Comparison of ENCODE assay signal across 12 cellular contexts in the genomic region with DNA sequence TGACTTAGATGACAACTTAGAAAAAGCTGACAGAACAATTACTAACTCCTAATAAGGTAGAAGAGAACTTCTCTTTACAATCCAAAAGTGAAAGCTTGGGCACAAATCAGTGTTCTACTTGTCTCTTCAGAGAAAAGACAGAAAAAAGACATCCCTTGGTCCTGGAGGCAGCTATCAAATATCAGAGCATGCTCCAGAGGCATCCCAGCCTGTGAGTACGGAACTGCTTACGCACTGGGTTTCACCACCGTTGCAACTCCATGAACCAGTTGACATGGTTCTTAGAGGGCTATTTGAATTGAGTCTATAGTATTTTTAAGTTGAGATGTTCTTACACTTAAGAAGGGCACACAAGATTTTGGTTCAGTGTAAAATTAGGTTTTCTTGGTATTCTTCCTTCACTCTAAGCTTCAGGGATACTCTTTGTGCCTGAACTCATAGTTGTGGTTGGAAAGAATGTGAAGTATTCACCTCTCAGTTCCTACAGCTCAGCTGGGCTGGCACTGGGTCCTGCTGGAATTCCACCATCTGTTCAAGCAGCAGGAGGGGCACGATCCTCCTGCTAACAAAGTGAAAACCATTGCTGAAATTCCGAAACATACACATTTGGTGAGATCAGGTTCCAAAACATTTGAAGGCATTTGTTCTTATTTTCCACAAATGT. TPM values are rescaled to one million over a fixed set of nuclear protein-coding genes. Genes with fewer than 3 reads are reported as not detected.
DNase-seq lines count a peak whose midpoint lies in the region; ATAC-seq lines count a peak whose summit lies in the region.
"Had no signal": no experiment of that assay in that cellular context is flagged by ENCODE, and none has a peak within 500 bp of the region (broad histone marks: within the 10 kb centered on the region; RNA-seq: fewer than 3 reads in every experiment).

No MANE protein-coding gene starts in this region.

- peaks cover 9% of the 10 kb centered on the region for H3K36me3 Mint-ChIP-seq in activated CD8-positive, alpha-beta memory T cell treated with anti-CD3 and anti-CD28 coated beads, Interleukin-2, amount 10 ng/mL, durations not matched to agents 7 days and 5 days

- H3K27ac ChIP-seq in ACC112 (ENCODE audit: low read depth, low read length) (peak overlapping the region; percentile 83), ectodermal cell (ENCODE audit: insufficient read depth, low read depth, low read length, poor library complexity, severe bottlenecking) (peak overlapping the region; percentile 91), muscle layer of duodenum (ENCODE audit: low read length) (peak overlapping the region; percentile 77)

- H3K79me2 ChIP-seq in ACC112 (ENCODE audit: control insufficient read depth, insufficient read depth, low read length, unreplicated experiment), result peaks cover 17% of the 10 kb centered on the region

- H3K4me3 Mint-ChIP-seq in activated CD8-positive, alpha-beta memory T cell treated with anti-CD3 and anti-CD28 coated beads, Interleukin-2, amount 10 ng/mL, durations not matched to agents 7 days and 5 days, result no peak overlapping the region
- H3K4me3 Mint-ChIP-seq: immature natural killer cell had no signal

- WGBS in ectodermal cell, 2 experiments, result 61 to 72% methylated on average over 5 of the region's 5 CpGs

- H3K27ac Mint-ChIP-seq in activated CD8-positive, alpha-beta memory T cell treated with anti-CD3 and anti-CD28 coated beads, Interleukin-2, amount 10 ng/mL, durations not matched to agents 7 days and 5 days, result no peak overlapping the region
- H3K27ac Mint-ChIP-seq: CD4-positive, CD25-positive, alpha-beta regulatory T cell; immature natural killer cell had no signal

- no peaks in the 10 kb centered on the region for H3K9me3 ChIP-seq in MG63
- no peaks in the 10 kb centered on the region for H3K9me3 ChIP-seq in ectodermal cell (ENCODE audit: control insufficient read depth, low read length)
- H3K9me3 ChIP-seq in muscle layer of duodenum (ENCODE audit: control insufficient read depth in 1 of 2, low read length in 2 of 2), result no peaks in the 10 kb centered on the region

- peak overlapping the region; percentile 66 for H3K4me3 ChIP-seq in ACC112 (ENCODE audit: low read depth, low read length)
- no peak overlapping the region for H3K4me3 ChIP-seq in MG63
- no peak overlapping the region for H3K4me3 ChIP-seq in ectodermal cell (ENCODE audit: insufficient read depth, low read depth, low read length)
- H3K4me3 ChIP-seq in muscle layer of duodenum (ENCODE audit: low read depth in 1 of 2, low read length in 2 of 2), result no peak overlapping the region

- peaks cover 32% of the 10 kb centered on the region for H3K4me1 Mint-ChIP-seq in activated CD8-positive, alpha-beta memory T cell treated with anti-CD3 and anti-CD28 coated beads, Interleukin-2, amount 10 ng/mL, durations not matched to agents 7 days and 5 days

- H2AFZ ChIP-seq in ACC112 (ENCODE audit: low read length, unreplicated experiment), result peak overlapping the region; percentile 66

- ATAC-seq in GM18861 (IDR thresholded peaks at IDR 0.05; ENCODE audit: unreplicated experiment), result no peak
- ATAC-seq in activated CD8-positive, alpha-beta memory T cell treated with anti-CD3 and anti-CD28 coated beads, Interleukin-2, amount 10 ng/mL, durations not matched to agents 7 days and 5 days, result no peak

- H3K4me1 ChIP-seq in ACC112 (ENCODE audit: control insufficient read depth, insufficient read depth, low read length, unreplicated experiment), result peaks cover 42% of the 10 kb centered on the region
- peaks cover 19% of the 10 kb centered on the region for H3K4me1 ChIP-seq in ectodermal cell (ENCODE audit: control insufficient read depth, insufficient read depth, low read length)
- H3K4me1 ChIP-seq in muscle layer of duodenum (ENCODE audit: control insufficient read depth in 1 of 2, insufficient read depth in 2 of 2, low read length in 2 of 2), result peaks cover 18 to 29% of the 10 kb centered on the region in 2 donors

- peaks cover 29% of the 10 kb centered on the region; the same call in 1 of the 2 replicates for H3K36me3 ChIP-seq in ACC112 (ENCODE audit: insufficient read depth, low read length)
- peaks cover 72% of the 10 kb centered on the region for H3K36me3 ChIP-seq in MG63
- peaks cover 29% of the 10 kb centered on the region for H3K36me3 ChIP-seq in ectodermal cell (ENCODE audit: control insufficient read depth, insufficient read depth, low read length)
- H3K36me3 ChIP-seq in muscle layer of duodenum (ENCODE audit: control insufficient read depth in 1 of 2, insufficient read depth in 2 of 2, low read length in 2 of 2), result peaks cover 20 to 31% of the 10 kb centered on the region in 2 donors

- H3K27me3 ChIP-seq in ACC112 (ENCODE audit: insufficient read depth, low read length) (no peaks in the 10 kb centered on the region), MG63 (no peaks in the 10 kb centered on the region), ectodermal cell (ENCODE audit: control insufficient read depth, insufficient read depth, low read length, poor library complexity, severe bottlenecking) (no peaks in the 10 kb centered on the region), muscle layer of duodenum (ENCODE audit: low read depth, low read length) (no peaks in the 10 kb centered on the region)

- DNase-seq in MG63 (peak; percentile 85), NCI-H82 treated with DMSO at 0.1 percent for 48 hours (lab: John Stamatoyannopoulos, UW; ENCODE audit: unreplicated experiment) (no peak), GM19238 (ENCODE audit: insufficient read length, low spot score) (no peak)
- no peak for DNase-seq in activated CD8-positive, alpha-beta memory T cell treated with anti-CD3 and anti-CD28 coated beads, Interleukin-2, amount 10 ng/mL, durations not matched to agents 7 days and 5 days
- DNase-seq: immature natural killer cell, NCI-H187 treated with DMSO at 0.1 percent for 48 hours had no signal

- CTCF ChIA-PET in activated CD8-positive, alpha-beta memory T cell treated with anti-CD3 and anti-CD28 coated beads, Interleukin-2, amount 10 ng/mL, durations not matched to agents 7 days and 5 days (lab: Charles Lee), result interaction anchor here (0.6 to 7.9 kb wide), 3 partner anchors 41 to 221 kb away, joined by 3 to 107 read pairs (median 3); a partner anchor contains a TSS

- no peaks in the 10 kb centered on the region for H3K9me3 Mint-ChIP-seq in activated CD8-positive, alpha-beta memory T cell treated with anti-CD3 and anti-CD28 coated beads, Interleukin-2, amount 10 ng/mL, durations not matched to agents 7 days and 5 days (ENCODE audit: low read depth)
- H3K9me3 Mint-ChIP-seq: CD4-positive, CD25-positive, alpha-beta regulatory T cell; immature natural killer cell had no signal

- no peaks in the 10 kb centered on the region for H3K27me3 Mint-ChIP-seq in activated CD8-positive, alpha-beta memory T cell treated with anti-CD3 and anti-CD28 coated beads, Interleukin-2, amount 10 ng/mL, durations not matched to agents 7 days and 5 days
- H3K27me3 Mint-ChIP-seq: CD4-positive, CD25-positive, alpha-beta regulatory T cell had no signal

RNA-seq across cellular contexts. Expression of a gene that starts 6.3 kb away (rescaled TPM):
- 64.6 and 129 TPM in 2 replicates for total RNA-seq in MG63 (2014; rRNA removed; shearing (Covaris generic); ENCODE audit: low replicate concordance)
- 46.1 TPM for polyA plus RNA-seq in ectodermal cell (2013, experiment 1 of 4)
- polyA plus RNA-seq in ectodermal cell (2013, experiment 2 of 4), result 39.2 TPM
- 35.4 TPM for polyA plus RNA-seq in ectodermal cell (2013, experiment 3 of 4)
- 39.4 TPM for polyA plus RNA-seq in ectodermal cell (2013, experiment 4 of 4)
- total RNA-seq in activated CD8-positive, alpha-beta memory T cell treated with anti-CD3 and anti-CD28 coated beads, Interleukin-2, amount 10 ng/mL, durations not matched to agents 7 days and 5 days, result 10 to 100 TPM; 29.8 to 34.9 TPM

RNA-seq across cellular contexts. Expression of a gene that starts 15.5 kb away (rescaled TPM):
- total RNA-seq in MG63 (2014; rRNA removed; shearing (Covaris generic); ENCODE audit: low replicate concordance), result not detected in 2 replicates
- polyA plus RNA-seq in ectodermal cell (2013, experiment 1 of 4), result not detected
- not detected for polyA plus RNA-seq in ectodermal cell (2013, experiment 2 of 4)
- not detected for polyA plus RNA-seq in ectodermal cell (2013, experiment 3 of 4)
- not detected for polyA plus RNA-seq in ectodermal cell (2013, experiment 4 of 4)
- not detected for total RNA-seq in activated CD8-positive, alpha-beta memory T cell treated with anti-CD3 and anti-CD28 coated beads, Interleukin-2, amount 10 ng/mL, durations not matched to agents 7 days and 5 days
- total RNA-seq: activated CD8-positive, alpha-beta memory T cell treated with anti-CD3 and anti-CD28 coated beads for 36 hours; CD4-positive, CD25-positive, alpha-beta regulatory T cell had no signal
- polyA plus RNA-seq: immature natural killer cell had no signal

RNA-seq across cellular contexts. Expression of a gene that starts 25.5 kb away (rescaled TPM):
- total RNA-seq in MG63 (2014; rRNA removed; shearing (Covaris generic); ENCODE audit: low replicate concordance), result not detected in 2 replicates
- polyA plus RNA-seq in ectodermal cell (2013, experiment 1 of 4), result not detected
- not detected for polyA plus RNA-seq in ectodermal cell (2013, experiment 2 of 4)
- not detected for polyA plus RNA-seq in ectodermal cell (2013, experiment 3 of 4)
- polyA plus RNA-seq in ectodermal cell (2013, experiment 4 of 4), result not detected
- not detected for total RNA-seq in activated CD8-positive, alpha-beta memory T cell treated with anti-CD3 and anti-CD28 coated beads, Interleukin-2, amount 10 ng/mL, durations not matched to agents 7 days and 5 days
- total RNA-seq: activated CD8-positive, alpha-beta memory T cell treated with anti-CD3 and anti-CD28 coated beads for 36 hours; CD4-positive, CD25-positive, alpha-beta regulatory T cell had no signal
- polyA plus RNA-seq: CD4-positive, CD25-positive, alpha-beta regulatory T cell; immature natural killer cell had no signal

RNA-seq across cellular contexts. Expression of a gene that starts 47.0 kb away (rescaled TPM):
- 44.4 and 66.5 TPM in 2 replicates for total RNA-seq in MG63 (2014; rRNA removed; shearing (Covaris generic); ENCODE audit: low replicate concordance)
- 25.5 TPM for polyA plus RNA-seq in ectodermal cell (2013, experiment 1 of 4)
- 31.8 TPM for polyA plus RNA-seq in ectodermal cell (2013, experiment 2 of 4)
- polyA plus RNA-seq in ectodermal cell (2013, experiment 3 of 4), result 24.2 TPM
- polyA plus RNA-seq in ectodermal cell (2013, experiment 4 of 4), result 27.8 TPM
- 10 to 100 TPM; 22.9 to 30.1 TPM for total RNA-seq in activated CD8-positive, alpha-beta memory T cell treated with anti-CD3 and anti-CD28 coated beads, Interleukin-2, amount 10 ng/mL, durations not matched to agents 7 days and 5 days
